Comparison of ENCODE assay signal across 13 cellular contexts in the genomic region with DNA sequence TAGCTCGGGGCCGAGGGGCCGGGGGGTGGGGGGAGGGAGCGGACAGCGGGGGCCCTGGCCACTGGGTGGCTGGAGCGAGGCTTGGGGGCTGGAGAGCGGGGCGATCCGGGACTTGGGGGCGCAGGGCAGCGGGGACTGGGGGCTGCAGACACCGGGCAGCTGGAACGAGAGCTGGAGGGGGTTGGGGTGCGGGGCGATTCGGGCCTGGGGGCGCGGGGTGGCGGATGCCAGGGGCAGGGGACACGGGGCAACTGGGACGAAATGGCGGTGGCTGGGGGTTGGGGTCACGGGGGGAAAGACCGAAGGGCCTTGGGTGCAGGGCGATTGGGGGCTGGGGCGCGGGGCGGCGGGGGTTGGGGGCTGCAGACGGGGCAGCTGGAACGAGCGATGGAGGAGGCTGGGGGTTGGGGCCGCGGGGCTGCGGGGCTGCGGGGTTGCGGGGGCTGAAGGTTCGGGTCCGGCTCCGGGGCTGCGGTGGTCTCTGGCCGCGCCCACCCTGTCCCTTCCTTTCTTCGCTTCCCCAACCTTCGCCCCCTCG. TPM values are rescaled to one million over a fixed set of nuclear protein-coding genes. Genes with fewer than 3 reads are reported as not detected.
DNase-seq lines count a peak whose midpoint lies in the region; ATAC-seq and TF ChIP-seq lines count a peak whose summit lies in the region.
"Had no signal": no experiment of that assay in that cellular context is flagged by ENCODE, and none has a peak within 500 bp of the region (broad histone marks: within the 10 kb centered on the region; RNA-seq: fewer than 3 reads in every experiment).

No MANE protein-coding gene starts in this region.

- peaks cover 14% of the 10 kb centered on the region for H3K4me1 Mint-ChIP-seq in nephron
- peaks cover 25% of the 10 kb centered on the region for H3K4me1 Mint-ChIP-seq in activated naive CD8-positive, alpha-beta T cell treated with anti-CD3 and anti-CD28 coated beads, Interleukin-2, amount 50 U/mL, for 24 hours
- H3K4me1 Mint-ChIP-seq: activated T-helper 17 cell treated with anti-CD3 and anti-CD28 coated beads, Interleukin-2, amount 50 U/mL, for 72 hours had no signal

- H3K4me3 Mint-ChIP-seq in nephron = peak overlapping the region; percentile 78 to 87 (median 86)
- H3K4me3 Mint-ChIP-seq in activated naive CD8-positive, alpha-beta T cell treated with anti-CD3 and anti-CD28 coated beads, Interleukin-2, amount 50 U/mL, for 24 hours = no peak overlapping the region
- H3K4me3 Mint-ChIP-seq: activated T-helper 17 cell treated with anti-CD3 and anti-CD28 coated beads, Interleukin-2, amount 50 U/mL, for 72 hours; T-helper 1 cell treated with Interleukin-12 subunit alpha and Interleukin-12 subunit beta and Interleukin-4 antibody, amounts not matched to agents 30 μg/mL and 1 μg/mL, for 36 hours had no signal

- no peak overlapping the region for H2AFZ ChIP-seq in fibroblast of lung (ENCODE audit: low read length)

- H3K9ac ChIP-seq in fibroblast of lung (ENCODE audit: insufficient read depth, low read length) = no peak overlapping the region

- H3K27me3 Mint-ChIP-seq in nephron (ENCODE audit: low read depth) = peaks cover 3% of the 10 kb centered on the region
- H3K27me3 Mint-ChIP-seq in activated naive CD8-positive, alpha-beta T cell treated with anti-CD3 and anti-CD28 coated beads, Interleukin-2, amount 50 U/mL, for 24 hours = peaks cover 29% of the 10 kb centered on the region

- no peak overlapping the region for H3K27ac Mint-ChIP-seq in nephron
- no peak overlapping the region for H3K27ac Mint-ChIP-seq in activated naive CD8-positive, alpha-beta T cell treated with anti-CD3 and anti-CD28 coated beads, Interleukin-2, amount 50 U/mL, for 24 hours
- H3K27ac Mint-ChIP-seq: activated T-helper 17 cell treated with anti-CD3 and anti-CD28 coated beads, Interleukin-2, amount 50 U/mL, for 72 hours; T-helper 1 cell treated with Interleukin-12 subunit alpha and Interleukin-12 subunit beta and Interleukin-4 antibody, amounts not matched to agents 30 μg/mL and 1 μg/mL, for 36 hours had no signal

- H3K36me3 Mint-ChIP-seq in nephron (ENCODE audit: low read depth) = peaks cover 18% of the 10 kb centered on the region
- H3K36me3 Mint-ChIP-seq in activated naive CD8-positive, alpha-beta T cell treated with anti-CD3 and anti-CD28 coated beads, Interleukin-2, amount 50 U/mL, for 24 hours (ENCODE audit: low read depth) = no peaks in the 10 kb centered on the region

- H3K27ac ChIP-seq in cardiac muscle cell (no peak overlapping the region), fibroblast of lung (ENCODE audit: insufficient read depth, low read length) (no peak overlapping the region), vagina (peak overlapping the region; percentile 30)
- H3K27ac ChIP-seq: foreskin keratinocyte had no signal

- H3K9me3 Mint-ChIP-seq in nephron = peaks cover 5% of the 10 kb centered on the region
- no peaks in the 10 kb centered on the region for H3K9me3 Mint-ChIP-seq in activated naive CD8-positive, alpha-beta T cell treated with anti-CD3 and anti-CD28 coated beads, Interleukin-2, amount 50 U/mL, for 24 hours
- H3K9me3 Mint-ChIP-seq: activated T-helper 17 cell treated with anti-CD3 and anti-CD28 coated beads, Interleukin-2, amount 50 U/mL, for 72 hours; T-helper 1 cell treated with Interleukin-12 subunit alpha and Interleukin-12 subunit beta and Interleukin-4 antibody, amounts not matched to agents 30 μg/mL and 1 μg/mL, for 36 hours had no signal

- no peak for TF ChIP-seq CTCF in cardiac muscle cell (IDR thresholded peaks at IDR 0.05; ENCODE audit: low read depth, low read length)
- TF ChIP-seq CTCF in fibroblast of lung (conservative IDR thresholded peaks at IDR 0.05 in 1 of 2, IDR thresholded peaks at IDR 0.05 in 1 of 2; ENCODE audit: low read depth in 1 of 2, low read length in 2 of 2) = no peak
- TF ChIP-seq CTCF in nephron (IDR thresholded peaks at IDR 0.05; ENCODE audit: unreplicated experiment in 3 of 3) = no peak
- TF ChIP-seq CTCF in vagina (IDR thresholded peaks at IDR 0.05) = no peak

- H3K36me3 ChIP-seq in cardiac muscle cell = no peaks in the 10 kb centered on the region
- no peaks in the 10 kb centered on the region for H3K36me3 ChIP-seq in fibroblast of lung (ENCODE audit: control insufficient read depth, insufficient read depth, low read length)
- H3K36me3 ChIP-seq in vagina = no peaks in the 10 kb centered on the region

- no peak for DNase-seq in cardiac muscle cell (ENCODE audit: low read depth in 1 of 2, low spot score in 1 of 2)
- no peak for DNase-seq in cardiac septum (ENCODE audit: low spot score)
- DNase-seq in fibroblast of lung (ENCODE audit: low read depth in 2 of 2) = no peak
- no peak for DNase-seq in vagina (ENCODE audit: extremely low spot score in 2 of 2)
- DNase-seq in activated naive CD8-positive, alpha-beta T cell treated with anti-CD3 and anti-CD28 coated beads, Interleukin-2, amount 50 U/mL, for 24 hours = no peak
- no peak for DNase-seq in EL
- no peak for DNase-seq in erythroblast (lab: John Stamatoyannopoulos, UW)
- DNase-seq: NCI-H187 had no signal

- TF ChIP-seq POLR2A in vagina (IDR thresholded peaks at IDR 0.05) (no peak), erythroblast (IDR thresholded peaks at IDR 0.05; ENCODE audit: low read length) (no peak)

- ATAC-seq in activated naive CD8-positive, alpha-beta T cell treated with anti-CD3 and anti-CD28 coated beads, Interleukin-2, amount 50 U/mL, for 24 hours = no peak

- no peaks in the 10 kb centered on the region for H3K79me2 ChIP-seq in fibroblast of lung (ENCODE audit: control insufficient read depth, insufficient read depth, low read length)

- H3K4me1 ChIP-seq in cardiac muscle cell (ENCODE audit: low read depth) = no peaks in the 10 kb centered on the region
- peaks cover 2% of the 10 kb centered on the region for H3K4me1 ChIP-seq in fibroblast of lung (ENCODE audit: control insufficient read depth, extremely low read depth, insufficient read depth, low read length)
- peaks cover 13% of the 10 kb centered on the region for H3K4me1 ChIP-seq in vagina
- H3K4me1 ChIP-seq: foreskin keratinocyte had no signal

- intact Hi-C loops in cardiac septum (cut with DNase I) (no loop called here), vagina (cut with DNase I) (no loop called here)

- H3K9me3 ChIP-seq in cardiac muscle cell (ENCODE audit: low read depth) = no peaks in the 10 kb centered on the region
- no peaks in the 10 kb centered on the region for H3K9me3 ChIP-seq in fibroblast of lung (ENCODE audit: control insufficient read depth, insufficient read depth, low read depth, low read length)
- H3K9me3 ChIP-seq in vagina = no peaks in the 10 kb centered on the region

- H3K27me3 ChIP-seq in cardiac muscle cell (peaks cover 7% of the 10 kb centered on the region), fibroblast of lung (ENCODE audit: control insufficient read depth, insufficient read depth, low read length) (peaks cover 14% of the 10 kb centered on the region), vagina (no peaks in the 10 kb centered on the region)

- peak overlapping the region; percentile 46 for H3K4me3 ChIP-seq in cardiac muscle cell
- peak overlapping the region in 1 of 4 experiments; percentile 54 for H3K4me3 ChIP-seq in fibroblast of lung (replicated peaks in 1 of 4; ENCODE audit: control extremely low read depth in 1 of 4, insufficient read depth in 1 of 4, low read depth in 3 of 4, low read length in 4 of 4)
- peak overlapping the region; percentile 46 to 74 for H3K4me3 ChIP-seq in vagina

- peak overlapping the region; percentile 32 for H3K4me2 ChIP-seq in fibroblast of lung (ENCODE audit: extremely low read depth, insufficient read depth, low read length)

- no peaks in the 10 kb centered on the region for H4K20me1 ChIP-seq in fibroblast of lung (ENCODE audit: control insufficient read depth, extremely low read depth, insufficient read depth, low read length)

RNA-seq across cellular contexts. Expression of a gene that starts 0.6 kb away (rescaled TPM):
- 14.8 and 44.8 TPM in 2 replicates for total RNA-seq in cardiac muscle cell
- 12.5 and 36.7 TPM in 2 replicates for polyA plus RNA-seq in cardiac muscle cell
- total RNA-seq in cardiac septum = not detected
- total RNA-seq in fibroblast of lung = not detected in 2 replicates
- 0.06 TPM in 1 of 2 replicates, not detected in the other for polyA plus RNA-seq in fibroblast of lung
- polyA plus RNA-seq in fibroblast of lung (2012) = 0.07 TPM in 1 of 2 replicates, not detected in the other
- not detected in 2 replicates for polyA minus RNA-seq in fibroblast of lung (ENCODE audit: low replicate concordance)
- not detected for total RNA-seq in vagina
- total RNA-seq: activated T-helper 17 cell treated with anti-CD3 and anti-CD28 coated beads, Interleukin-2, amount 50 U/mL, for 72 hours; foreskin keratinocyte; ureter had no signal
- polyA plus RNA-seq: foreskin keratinocyte had no signal

RNA-seq across cellular contexts. Expression of a gene that starts 41.7 kb away (rescaled TPM):
- 36.4 and 36.6 TPM in 2 replicates for total RNA-seq in cardiac muscle cell
- 64.7 and 65.4 TPM in 2 replicates for polyA plus RNA-seq in cardiac muscle cell
- 24.7 TPM for total RNA-seq in cardiac septum
- total RNA-seq in fibroblast of lung = 19.8 and 22.9 TPM in 2 replicates
- 34.2 and 35.2 TPM in 2 replicates for polyA plus RNA-seq in fibroblast of lung
- 32.9 and 33.8 TPM in 2 replicates for polyA plus RNA-seq in fibroblast of lung (2012)
- 15.4 TPM in 2 replicates for polyA minus RNA-seq in fibroblast of lung (ENCODE audit: low replicate concordance)
- total RNA-seq in vagina = 15.2 TPM

Comparison
In these comparisons a context has a peak if more than half of its experiments do, and no peak if none do; other contexts are left out.
1. RNA of a gene that starts 0.6 kb away (total RNA-seq): 14.8 to 44.8 TPM in cardiac muscle cell; not detected in cardiac septum (single experiment), not detected in fibroblast of lung and not detected in vagina (single experiment); every median in the first group is over 10 times any median in the second.